ENCODE assay signal across 1 cellular context in the genomic region with DNA sequence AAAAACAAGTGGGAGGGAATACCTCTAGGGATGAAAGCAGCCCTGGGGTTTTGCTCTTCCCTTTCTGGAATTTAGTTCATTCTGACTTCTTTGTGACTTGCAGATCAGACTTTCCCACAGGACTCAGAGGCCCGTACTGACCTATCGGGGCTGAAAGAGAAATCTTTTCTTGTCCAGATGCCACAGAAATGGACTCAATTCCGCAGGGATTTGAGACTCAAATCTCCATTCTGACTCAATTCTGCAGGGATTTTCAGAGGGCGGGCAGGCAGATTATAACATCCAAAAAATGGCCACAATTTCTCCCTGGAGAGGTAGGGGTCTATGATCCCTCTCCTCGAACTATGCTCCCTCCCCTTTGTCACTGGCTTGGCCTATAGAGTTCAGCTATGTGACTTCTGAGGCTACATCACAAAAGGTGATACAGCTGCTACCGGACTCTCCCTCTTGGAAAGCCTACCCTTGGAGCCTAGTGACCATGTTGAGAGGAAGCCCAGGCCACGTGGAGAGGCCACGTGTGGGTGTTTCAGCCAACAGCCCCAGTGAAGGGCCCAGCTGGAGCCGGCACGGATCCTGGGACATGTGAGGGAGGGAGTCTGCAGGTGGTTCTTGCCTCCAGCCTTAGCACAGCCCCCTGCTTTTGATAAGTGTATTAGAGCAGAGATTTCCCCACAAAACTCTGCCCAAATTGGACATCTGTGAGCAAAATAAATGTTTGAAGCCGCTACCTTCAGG.
TF ChIP-seq lines count a peak whose summit lies in the region.

No MANE protein-coding gene starts in this region.

TF ChIP-seq in K562, 482 proteins besides CTCF, POLR2A, EP300 and RAD21 (continued from another document):
- TF ChIP-seq USF2 (CRISPR knock-in tag; IDR thresholded peaks at IDR 0.05) (peak; percentile 31), RBM17 (IDR thresholded peaks at IDR 0.05; ENCODE audit: borderline replicate concordance, low read depth, low read length) (no peak), RAD51 (IDR thresholded peaks at IDR 0.05; ENCODE audit: borderline replicate concordance, low read depth) (0 out of 2 replicates have a peak, but pooled peaks have one; percentile 29)
